ENCODE assay signal across 8 cellular contexts in genomic region chr3:115658337-115659181, GRCh38. TPM values are rescaled to one million over a fixed set of nuclear protein-coding genes. Genes with fewer than 3 reads are reported as not detected.
DNase-seq lines count a peak whose midpoint lies in the region; ATAC-seq and TF ChIP-seq lines count a peak whose summit lies in the region.

No MANE protein-coding gene starts in this region.

- POLR2A ChIA-PET in activated CD8-positive, alpha-beta T cell treated with anti-CD3 and anti-CD28 coated beads, Interleukin-2, amount 10 ng/mL, durations not matched to agents 7 days and 5 days (lab: Charles Lee) = interaction anchor here (0.7 kb wide), 1 partner anchor 512 kb away, joined by 3 read pairs; the partner anchor contains the start of gene ZBTB20

- H3K9me3 Mint-ChIP-seq in activated CD8-positive, alpha-beta T cell treated with anti-CD3 and anti-CD28 coated beads, Interleukin-2, amount 10 ng/mL, durations not matched to agents 7 days and 5 days (ENCODE audit: insufficient read depth) = no peaks in the 10 kb centered on the region

- no peak; the same call in 1 of the 2 replicates for TF ChIP-seq CTCF in AG09319 (IDR thresholded peaks at IDR 0.05; ENCODE audit: low read depth, low read length)
- TF ChIP-seq CTCF in lung (IDR thresholded peaks at IDR 0.05; ENCODE audit: control extremely low read depth, extremely low read depth) = no peak

- H3K27ac Mint-ChIP-seq in activated CD8-positive, alpha-beta T cell treated with anti-CD3 and anti-CD28 coated beads, Interleukin-2, amount 10 ng/mL, durations not matched to agents 7 days and 5 days = peak overlapping the region; percentile 98

- peaks cover 0 to 9% of the 10 kb centered on the region in 2 donors for H3K4me1 ChIP-seq in lung (ENCODE audit: control insufficient read depth in 2 of 2, insufficient read depth in 2 of 2, low read length in 2 of 2)

- H3K27ac ChIP-seq in lung (ENCODE audit: low read depth in 1 of 2, low read length in 1 of 2) = peak overlapping the region; percentile 91 to 96

- no peaks in the 10 kb centered on the region for H3K9me3 ChIP-seq in lung (ENCODE audit: control insufficient read depth in 2 of 2, insufficient read depth in 1 of 2, low read length in 1 of 2)

- H3K27me3 ChIP-seq in lung (ENCODE audit: control insufficient read depth, insufficient read depth) = no peaks in the 10 kb centered on the region

- CTCF ChIA-PET in activated CD8-positive, alpha-beta T cell treated with anti-CD3 and anti-CD28 coated beads, Interleukin-2, amount 10 ng/mL, durations not matched to agents 7 days and 5 days (lab: Charles Lee) = interaction anchor here (0.9 to 1.8 kb wide), 5 partner anchors 126 to 566 kb away, joined by 3 to 7 read pairs (median 3); no protein-coding TSS in a partner anchor

- no peaks in the 10 kb centered on the region for H3K36me3 Mint-ChIP-seq in activated CD8-positive, alpha-beta T cell treated with anti-CD3 and anti-CD28 coated beads, Interleukin-2, amount 10 ng/mL, durations not matched to agents 7 days and 5 days (ENCODE audit: low read depth)

- peak overlapping the region; percentile 64 for H3K4me3 ChIP-seq in lung

- peaks cover 4% of the 10 kb centered on the region for H3K27me3 Mint-ChIP-seq in activated CD8-positive, alpha-beta T cell treated with anti-CD3 and anti-CD28 coated beads, Interleukin-2, amount 10 ng/mL, durations not matched to agents 7 days and 5 days (ENCODE audit: low read depth)

- H3K4me1 Mint-ChIP-seq in activated CD8-positive, alpha-beta T cell treated with anti-CD3 and anti-CD28 coated beads, Interleukin-2, amount 10 ng/mL, durations not matched to agents 7 days and 5 days (ENCODE audit: low read depth) = peaks cover 29% of the 10 kb centered on the region

- peak overlapping the region; percentile 91 for H3K4me3 Mint-ChIP-seq in activated CD8-positive, alpha-beta T cell treated with anti-CD3 and anti-CD28 coated beads, Interleukin-2, amount 10 ng/mL, durations not matched to agents 7 days and 5 days

- DNase-seq in AG09319 (ENCODE audit: extremely low read depth, low read depth) (peak; percentile 55), NCI-H460 (ENCODE audit: extremely low read depth, low read depth) (peak; percentile 77), lung (ENCODE audit: low spot score) (peak; percentile 82)
- peak; percentile 78 for DNase-seq in activated CD8-positive, alpha-beta T cell treated with anti-CD3 and anti-CD28 coated beads, Interleukin-2, amount 10 ng/mL, durations not matched to agents 7 days and 5 days
- DNase-seq in effector CD4-positive, alpha-beta T cell = peak; percentile 54
- DNase-seq in stimulated activated CD4-positive, alpha-beta T cell treated with anti-CD3 and anti-CD28 coated beads, TNF-alpha, amount 100 ng/mL, for 24 hours (ENCODE audit: low read depth in 3 of 3) = peak; percentile 36 to 58 (median 41)

- ATAC-seq in GM19043 (IDR thresholded peaks at IDR 0.05; ENCODE audit: low read depth, unreplicated experiment) = peak; percentile 70
- ATAC-seq in HG03342 (IDR thresholded peaks at IDR 0.05; ENCODE audit: unreplicated experiment) = peak; percentile 80
- peak; percentile 93 for ATAC-seq in activated CD8-positive, alpha-beta T cell treated with anti-CD3 and anti-CD28 coated beads, Interleukin-2, amount 10 ng/mL, durations not matched to agents 7 days and 5 days
- peak; percentile 93 for ATAC-seq in lung (ENCODE audit: insufficient read depth, low FRiP score)

- 0 to 1% methylated on average over 58 of the region's 58 CpGs for WGBS in lung, 2 donors

- H3K36me3 ChIP-seq in lung (ENCODE audit: control insufficient read depth in 2 of 2, insufficient read depth in 2 of 2, low read length in 2 of 2) = no peaks in the 10 kb centered on the region

RNA-seq across cellular contexts. Expression of gene GAP43, which starts 35.2 kb away (rescaled TPM):
- 0.40 and 0.66 TPM in 2 replicates for total RNA-seq in NCI-H460 (2014; rRNA removed; shearing (Covaris generic))
- polyA plus RNA-seq in NCI-H460 (2014; cell fraction: nucleus; rRNA removed) = 1.2 and 3.7 TPM in 2 replicates
- total RNA-seq in activated CD8-positive, alpha-beta T cell treated with anti-CD3 and anti-CD28 coated beads, Interleukin-2, amount 10 ng/mL, durations not matched to agents 7 days and 5 days = not detected
- total RNA-seq in lung = under 1 TPM; 0.31 to 0.60 TPM
- under 1 TPM; 0.06 to 0.08 TPM for polyA plus RNA-seq in lung

Comparison
In these comparisons a context has a peak if more than half of its experiments do, and no peak if none do; other contexts are left out.
1. Peak in every context shown above with its lines: DNase-seq, ATAC-seq, H3K4me3 ChIP-seq and H3K27ac ChIP-seq.